1 cellular context compared by ENCODE assay signal in the genomic region with DNA sequence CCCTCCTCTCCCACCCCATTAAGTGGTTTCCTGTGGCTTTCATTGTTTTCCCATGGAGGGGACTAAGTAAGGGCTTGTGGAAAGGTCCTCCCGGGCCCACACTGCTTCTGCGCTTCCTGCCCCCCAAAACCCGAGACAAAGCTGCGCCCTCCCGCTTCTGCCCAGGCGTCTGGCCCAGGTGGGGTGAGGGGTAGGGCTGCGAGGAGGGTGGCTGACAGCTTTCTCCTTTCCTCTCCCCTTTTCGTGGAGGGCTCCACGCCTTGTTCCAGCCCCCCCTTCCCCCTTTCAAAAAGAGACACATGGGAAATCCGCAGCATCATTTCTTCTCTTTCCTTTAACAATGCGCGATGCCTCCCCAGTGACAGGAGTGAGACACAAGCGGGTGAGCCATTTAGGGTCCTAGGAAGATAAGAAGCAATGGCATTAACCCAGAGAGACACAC.
TF ChIP-seq lines count a peak whose summit lies in the region.

No MANE protein-coding gene starts in this region.

TF ChIP-seq in IMR-90, 13 proteins besides CTCF, POLR2A, EP300 and RAD21:
- TF ChIP-seq NFE2L2 (IDR thresholded peaks at IDR 0.05; ENCODE audit: low read depth, low read length) (no peak), MAFK (IDR thresholded peaks at IDR 0.05; ENCODE audit: low read depth, low read length) (no peak), FOS (IDR thresholded peaks at IDR 0.05; ENCODE audit: low read depth, low read length) (no peak), ELK1 (IDR thresholded peaks at IDR 0.05; ENCODE audit: borderline replicate concordance, low read depth, low read length) (no peak), RCOR1 (IDR thresholded peaks at IDR 0.05; ENCODE audit: insufficient replicate concordance, low read length) (no peak), MAZ (IDR thresholded peaks at IDR 0.05; ENCODE audit: borderline replicate concordance, low read depth, low read length) (no peak), RFX5 (IDR thresholded peaks at IDR 0.05; ENCODE audit: low read depth, low read length) (no peak)
